In the genomic region with DNA sequence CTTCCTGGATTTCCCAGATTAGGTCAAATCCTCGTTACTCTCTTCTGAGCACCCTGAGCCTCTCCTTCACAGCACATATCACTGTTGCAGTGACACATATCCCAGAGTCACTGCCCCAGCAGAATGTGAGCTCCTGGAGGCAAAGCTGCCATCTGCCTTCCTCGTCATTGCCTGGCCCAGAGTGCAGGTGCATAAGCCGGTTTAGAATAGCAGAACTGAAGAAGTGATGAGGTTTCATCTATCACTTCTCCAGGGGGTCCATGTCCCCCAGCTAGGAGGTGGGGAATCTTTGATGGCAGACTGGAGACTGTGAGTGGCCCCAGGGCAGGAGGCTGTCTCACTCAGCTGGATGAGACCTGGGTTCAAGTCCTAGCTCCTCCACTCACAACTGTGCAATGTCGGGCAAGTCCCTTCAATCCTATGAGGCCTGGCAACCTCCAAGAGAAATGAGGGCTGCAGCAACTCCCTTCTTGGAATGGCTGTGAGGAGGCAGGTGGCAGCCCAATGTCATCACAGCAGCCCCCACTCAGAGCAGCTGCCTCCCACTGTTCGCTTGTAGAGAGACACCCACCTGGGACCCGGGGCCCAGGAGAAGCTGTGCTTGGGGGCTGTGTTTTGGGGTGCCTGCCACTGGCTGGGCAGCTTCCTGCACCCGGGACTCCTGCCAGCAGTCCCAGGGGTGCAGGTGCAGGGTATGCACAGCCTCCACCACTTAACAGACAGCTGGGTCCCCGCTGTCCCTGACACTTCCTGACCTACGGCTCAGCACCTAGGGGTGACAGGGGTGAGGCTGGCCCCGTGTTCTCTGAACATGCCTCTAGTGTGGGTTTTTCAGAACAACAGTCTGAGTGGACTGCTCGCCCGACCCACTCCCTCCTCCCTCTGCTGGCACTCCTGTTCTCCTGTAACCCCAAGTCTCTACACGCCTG, we compare ENCODE assay signal across 11 cellular contexts. TPM values are rescaled to one million over a fixed set of nuclear protein-coding genes. Genes with fewer than 3 reads are reported as not detected.
DNase-seq lines count a peak whose midpoint lies in the region; ATAC-seq and TF ChIP-seq lines count a peak whose summit lies in the region.
"Had no signal": no experiment of that assay in that cellular context is flagged by ENCODE, and none has a peak within 500 bp of the region (broad histone marks: within the 10 kb centered on the region; RNA-seq: fewer than 3 reads in every experiment).

No MANE protein-coding gene starts in this region.

- H3K9me3 Mint-ChIP-seq in T-helper 2 cell treated with Interferon-gamma antibody and Interleukin-4, amounts not matched to agents 5 μg/mL and 100 μg/mL, for 36 hours = no peaks in the 10 kb centered on the region
- H3K9me3 Mint-ChIP-seq in neural crest cell = peaks cover 3% of the 10 kb centered on the region

- H3K4me3 Mint-ChIP-seq in T-helper 2 cell treated with Interferon-gamma antibody and Interleukin-4, amounts not matched to agents 5 μg/mL and 100 μg/mL, for 36 hours = peak overlapping the region; percentile 7
- H3K4me3 Mint-ChIP-seq in neural crest cell = no peak overlapping the region

- peak overlapping the region; percentile 74 for H3K27ac Mint-ChIP-seq in T-helper 2 cell treated with Interferon-gamma antibody and Interleukin-4, amounts not matched to agents 5 μg/mL and 100 μg/mL, for 36 hours
- peak overlapping the region; percentile 35 for H3K27ac Mint-ChIP-seq in neural crest cell (ENCODE audit: unreplicated experiment)

- peaks cover 93% of the 10 kb centered on the region for H3K36me3 ChIP-seq in brain microvascular endothelial cell (replicated peaks)
- H3K36me3 ChIP-seq: prostate gland had no signal

- H3K27me3 ChIP-seq in brain microvascular endothelial cell (replicated peaks) = no peaks in the 10 kb centered on the region

- ATAC-seq in GM21447 (IDR thresholded peaks at IDR 0.05; ENCODE audit: unreplicated experiment) (peak; percentile 53), HG03442 (IDR thresholded peaks at IDR 0.05; ENCODE audit: unreplicated experiment) (peak; percentile 41)

- in situ Hi-C loops in brain microvascular endothelial cell (cut with HindIII; ENCODE audit: low pct_ligation_motif_present, low sequenced_read_pairs) = no loop called here

- peaks cover 83% of the 10 kb centered on the region for H3K36me3 Mint-ChIP-seq in T-helper 2 cell treated with Interferon-gamma antibody and Interleukin-4, amounts not matched to agents 5 μg/mL and 100 μg/mL, for 36 hours (ENCODE audit: low read depth)
- H3K36me3 Mint-ChIP-seq in neural crest cell (ENCODE audit: low read depth) = peaks cover 8% of the 10 kb centered on the region

- no peak for DNase-seq in T-helper 2 cell treated with Interferon-gamma antibody and Interleukin-4, amounts not matched to agents 5 μg/mL and 100 μg/mL, for 36 hours (ENCODE audit: low spot score)
- DNase-seq in T-helper 2 cell (no peak), neural crest cell (ENCODE audit: low read depth, low spot score) (no peak), NCI-H510A treated with DMSO at 0.1 percent for 48 hours (lab: John Stamatoyannopoulos, UW) (no peak), NCI-H1694 treated with DMSO at 0.1 percent for 48 hours (lab: John Stamatoyannopoulos, UW) (no peak), brain microvascular endothelial cell (no peak)
- DNase-seq: activated CD8-positive, alpha-beta memory T cell treated with anti-CD3 and anti-CD28 coated beads, Interleukin-2, amount 50 U/mL, for 48 hours; NK-92 treated with Interleukin-12 subunit alpha and Interleukin-12 subunit beta, amount 100 ng/mL, for 24 hours had no signal

- H3K4me3 ChIP-seq in brain microvascular endothelial cell (ENCODE audit: low read depth, low read length) = no peak overlapping the region
- H3K4me3 ChIP-seq: prostate gland had no signal

- H3K4me1 Mint-ChIP-seq in T-helper 2 cell treated with Interferon-gamma antibody and Interleukin-4, amounts not matched to agents 5 μg/mL and 100 μg/mL, for 36 hours (ENCODE audit: low read depth) = peaks cover 47% of the 10 kb centered on the region
- no peaks in the 10 kb centered on the region for H3K4me1 Mint-ChIP-seq in neural crest cell

- no peak for TF ChIP-seq CTCF in neural crest cell (conservative IDR thresholded peaks at IDR 0.05)
- no peak for TF ChIP-seq CTCF in brain microvascular endothelial cell (IDR thresholded peaks at IDR 0.05; ENCODE audit: low read depth, low read length, missing control alignments)

- H3K27me3 Mint-ChIP-seq in T-helper 2 cell treated with Interferon-gamma antibody and Interleukin-4, amounts not matched to agents 5 μg/mL and 100 μg/mL, for 36 hours (ENCODE audit: low read depth) = no peaks in the 10 kb centered on the region
- H3K27me3 Mint-ChIP-seq in neural crest cell (ENCODE audit: low read depth) = no peaks in the 10 kb centered on the region

- no peak overlapping the region for H3K27ac ChIP-seq in brain microvascular endothelial cell
- H3K27ac ChIP-seq: prostate gland had no signal

RNA-seq across cellular contexts. Expression of a gene that starts 26.1 kb away (rescaled TPM):
- total RNA-seq in neural crest cell = not detected in 2 replicates
